1 cellular context compared by ENCODE assay signal in genomic region chr1:6509603-6510291, GRCh38.
TF ChIP-seq lines count a peak whose summit lies in the region.

No MANE protein-coding gene starts in this region.

TF ChIP-seq in HepG2, 621 proteins besides CTCF, POLR2A, EP300 and RAD21 (continues in another document):
- TF ChIP-seq U2AF2 (IDR thresholded peaks at IDR 0.05; ENCODE audit: low read depth, low read length) (no peak), IRF2 (CRISPR knock-in tag; IDR thresholded peaks at IDR 0.05) (no peak), ZNF7 (CRISPR knock-in tag; IDR thresholded peaks at IDR 0.05) (no peak), MTA3 (CRISPR knock-in tag; IDR thresholded peaks at IDR 0.05) (no peak), FOXO4 (CRISPR knock-in tag; conservative IDR thresholded peaks at IDR 0.05) (no peak), KDM5B (CRISPR knock-in tag; IDR thresholded peaks at IDR 0.05; ENCODE audit: borderline replicate concordance) (0 out of 2 replicates have a peak, but pooled peaks have one; percentile 51), YY1 (IDR thresholded peaks at IDR 0.05; ENCODE audit: insufficient read depth, insufficient replicate concordance, low read depth, low read length) (peak; percentile 22), TCF12 (IDR thresholded peaks at IDR 0.05) (no peak), TCF12 (CRISPR knock-in tag; IDR thresholded peaks at IDR 0.05) (no peak), ZKSCAN1 (IDR thresholded peaks at IDR 0.05; ENCODE audit: low read length) (no peak), MBNL3 (CRISPR knock-in tag; conservative IDR thresholded peaks at IDR 0.05) (no peak), FOXJ3 (CRISPR knock-in tag; IDR thresholded peaks at IDR 0.05; ENCODE audit: borderline replicate concordance) (no peak), JUN (CRISPR knock-in tag; IDR thresholded peaks at IDR 0.05) (no peak), ZFX (CRISPR knock-in tag; IDR thresholded peaks at IDR 0.05; ENCODE audit: low read depth) (no peak), MED8 (CRISPR knock-in tag; IDR thresholded peaks at IDR 0.05; ENCODE audit: insufficient replicate concordance) (no peak), TMF1 (CRISPR knock-in tag; IDR thresholded peaks at IDR 0.05; ENCODE audit: low read depth) (no peak), CEBPG (CRISPR knock-in tag; IDR thresholded peaks at IDR 0.05) (peak; percentile 10; the same call in 1 of the 2 replicates), SRSF9 (IDR thresholded peaks at IDR 0.05; ENCODE audit: borderline replicate concordance, insufficient read depth, low read depth, low read length, poor library complexity, severe bottlenecking) (no peak), PCBP2 (optimal IDR thresholded peaks at IDR 0.05; ENCODE audit: low read depth, low read length, poor library complexity, severe bottlenecking) (no peak), ZNF567 (CRISPR knock-in tag; IDR thresholded peaks at IDR 0.05; ENCODE audit: borderline replicate concordance) (no peak), ZNF510 (CRISPR knock-in tag; IDR thresholded peaks at IDR 0.05; ENCODE audit: low read depth) (no peak), SUZ12 (IDR thresholded peaks at IDR 0.05; ENCODE audit: low read depth, low read length) (no peak), ZBTB21 (CRISPR knock-in tag; IDR thresholded peaks at IDR 0.05) (no peak), ZIK1 (CRISPR knock-in tag; IDR thresholded peaks at IDR 0.05; ENCODE audit: borderline replicate concordance, low read depth) (no peak), TAF1 (CRISPR knock-in tag; IDR thresholded peaks at IDR 0.05) (no peak), ZNF451 (CRISPR knock-in tag; IDR thresholded peaks at IDR 0.05) (no peak), ZNF616 (CRISPR knock-in tag; IDR thresholded peaks at IDR 0.05; ENCODE audit: low read depth) (no peak), ZSCAN29 (CRISPR knock-in tag; conservative IDR thresholded peaks at IDR 0.05) (no peak), EZH2 (conservative IDR thresholded peaks at IDR 0.05; ENCODE audit: low read depth, low read length) (no peak), KDM5A (IDR thresholded peaks at IDR 0.05; ENCODE audit: borderline replicate concordance, low read length) (no peak), PAXIP1 (CRISPR knock-in tag; conservative IDR thresholded peaks at IDR 0.05) (no peak), RARA (CRISPR knock-in tag; IDR thresholded peaks at IDR 0.05) (no peak), YEATS2 (CRISPR knock-in tag; IDR thresholded peaks at IDR 0.05; ENCODE audit: borderline replicate concordance) (no peak), NCOA5 (CRISPR knock-in tag; IDR thresholded peaks at IDR 0.05) (no peak), NR2C2 (CRISPR knock-in tag; IDR thresholded peaks at IDR 0.05; ENCODE audit: borderline replicate concordance) (no peak), RXRA (CRISPR knock-in tag; IDR thresholded peaks at IDR 0.05) (no peak), ZNF235 (CRISPR knock-in tag; IDR thresholded peaks at IDR 0.05; ENCODE audit: borderline replicate concordance) (peak; percentile 35; the same call in 1 of the 2 replicates), CCDC6 (CRISPR knock-in tag; IDR thresholded peaks at IDR 0.05) (no peak), ZNF788 (CRISPR knock-in tag; IDR thresholded peaks at IDR 0.05; ENCODE audit: borderline replicate concordance) (no peak), DR1 (CRISPR knock-in tag; IDR thresholded peaks at IDR 0.05) (no peak), ARID2 (CRISPR knock-in tag; IDR thresholded peaks at IDR 0.05; ENCODE audit: borderline replicate concordance) (no peak), MXD1 (CRISPR knock-in tag; IDR thresholded peaks at IDR 0.05) (no peak), E2F2 (CRISPR knock-in tag; IDR thresholded peaks at IDR 0.05; ENCODE audit: borderline replicate concordance) (no peak)
- TF ChIP-seq, protein P1, sequence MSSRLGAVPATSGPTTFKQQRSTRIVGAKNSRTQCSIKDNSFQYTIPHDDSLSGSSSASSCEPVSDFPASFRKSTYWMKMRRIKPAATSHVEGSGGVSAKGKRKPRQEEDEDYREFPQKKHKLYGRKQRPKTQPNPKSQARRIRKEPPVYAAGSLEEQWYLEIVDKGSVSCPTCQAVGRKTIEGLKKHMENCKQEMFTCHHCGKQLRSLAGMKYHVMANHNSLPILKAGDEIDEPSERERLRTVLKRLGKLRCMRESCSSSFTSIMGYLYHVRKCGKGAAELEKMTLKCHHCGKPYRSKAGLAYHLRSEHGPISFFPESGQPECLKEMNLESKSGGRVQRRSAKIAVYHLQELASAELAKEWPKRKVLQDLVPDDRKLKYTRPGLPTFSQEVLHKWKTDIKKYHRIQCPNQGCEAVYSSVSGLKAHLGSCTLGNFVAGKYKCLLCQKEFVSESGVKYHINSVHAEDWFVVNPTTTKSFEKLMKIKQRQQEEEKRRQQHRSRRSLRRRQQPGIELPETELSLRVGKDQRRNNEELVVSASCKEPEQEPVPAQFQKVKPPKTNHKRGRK (CRISPR knock-in tag; IDR thresholded peaks at IDR 0.05), result no peak
- TF ChIP-seq, protein P2, sequence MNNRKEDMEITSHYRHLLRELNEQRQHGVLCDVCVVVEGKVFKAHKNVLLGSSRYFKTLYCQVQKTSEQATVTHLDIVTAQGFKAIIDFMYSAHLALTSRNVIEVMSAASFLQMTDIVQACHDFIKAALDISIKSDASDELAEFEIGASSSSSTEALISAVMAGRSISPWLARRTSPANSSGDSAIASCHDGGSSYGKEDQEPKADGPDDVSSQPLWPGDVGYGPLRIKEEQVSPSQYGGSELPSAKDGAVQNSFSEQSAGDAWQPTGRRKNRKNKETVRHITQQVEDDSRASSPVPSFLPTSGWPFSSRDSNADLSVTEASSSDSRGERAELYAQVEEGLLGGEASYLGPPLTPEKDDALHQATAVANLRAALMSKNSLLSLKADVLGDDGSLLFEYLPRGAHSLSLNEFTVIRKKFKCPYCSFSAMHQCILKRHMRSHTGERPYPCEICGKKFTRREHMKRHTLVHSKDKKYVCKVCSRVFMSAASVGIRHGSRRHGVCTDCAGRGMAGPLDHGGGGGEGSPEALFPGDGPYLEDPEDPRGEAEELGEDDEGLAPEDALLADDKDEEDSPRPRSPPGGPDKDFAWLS (CRISPR knock-in tag; IDR thresholded peaks at IDR 0.05; ENCODE audit: borderline replicate concordance), result no peak
- TF ChIP-seq, protein P3, sequence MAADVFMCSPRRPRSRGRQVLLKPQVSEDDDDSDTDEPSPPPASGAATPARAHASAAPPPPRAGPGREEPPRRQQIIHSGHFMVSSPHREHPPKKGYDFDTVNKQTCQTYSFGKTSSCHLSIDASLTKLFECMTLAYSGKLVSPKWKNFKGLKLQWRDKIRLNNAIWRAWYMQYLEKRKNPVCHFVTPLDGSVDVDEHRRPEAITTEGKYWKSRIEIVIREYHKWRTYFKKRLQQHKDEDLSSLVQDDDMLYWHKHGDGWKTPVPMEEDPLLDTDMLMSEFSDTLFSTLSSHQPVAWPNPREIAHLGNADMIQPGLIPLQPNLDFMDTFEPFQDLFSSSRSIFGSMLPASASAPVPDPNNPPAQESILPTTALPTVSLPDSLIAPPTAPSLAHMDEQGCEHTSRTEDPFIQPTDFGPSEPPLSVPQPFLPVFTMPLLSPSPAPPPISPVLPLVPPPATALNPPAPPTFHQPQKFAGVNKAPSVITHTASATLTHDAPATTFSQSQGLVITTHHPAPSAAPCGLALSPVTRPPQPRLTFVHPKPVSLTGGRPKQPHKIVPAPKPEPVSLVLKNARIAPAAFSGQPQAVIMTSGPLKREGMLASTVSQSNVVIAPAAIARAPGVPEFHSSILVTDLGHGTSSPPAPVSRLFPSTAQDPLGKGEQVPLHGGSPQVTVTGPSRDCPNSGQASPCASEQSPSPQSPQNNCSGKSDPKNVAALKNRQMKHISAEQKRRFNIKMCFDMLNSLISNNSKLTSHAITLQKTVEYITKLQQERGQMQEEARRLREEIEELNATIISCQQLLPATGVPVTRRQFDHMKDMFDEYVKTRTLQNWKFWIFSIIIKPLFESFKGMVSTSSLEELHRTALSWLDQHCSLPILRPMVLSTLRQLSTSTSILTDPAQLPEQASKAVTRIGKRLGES (CRISPR knock-in tag; IDR thresholded peaks at IDR 0.05; ENCODE audit: borderline replicate concordance), result no peak
- TF ChIP-seq, protein P4, sequence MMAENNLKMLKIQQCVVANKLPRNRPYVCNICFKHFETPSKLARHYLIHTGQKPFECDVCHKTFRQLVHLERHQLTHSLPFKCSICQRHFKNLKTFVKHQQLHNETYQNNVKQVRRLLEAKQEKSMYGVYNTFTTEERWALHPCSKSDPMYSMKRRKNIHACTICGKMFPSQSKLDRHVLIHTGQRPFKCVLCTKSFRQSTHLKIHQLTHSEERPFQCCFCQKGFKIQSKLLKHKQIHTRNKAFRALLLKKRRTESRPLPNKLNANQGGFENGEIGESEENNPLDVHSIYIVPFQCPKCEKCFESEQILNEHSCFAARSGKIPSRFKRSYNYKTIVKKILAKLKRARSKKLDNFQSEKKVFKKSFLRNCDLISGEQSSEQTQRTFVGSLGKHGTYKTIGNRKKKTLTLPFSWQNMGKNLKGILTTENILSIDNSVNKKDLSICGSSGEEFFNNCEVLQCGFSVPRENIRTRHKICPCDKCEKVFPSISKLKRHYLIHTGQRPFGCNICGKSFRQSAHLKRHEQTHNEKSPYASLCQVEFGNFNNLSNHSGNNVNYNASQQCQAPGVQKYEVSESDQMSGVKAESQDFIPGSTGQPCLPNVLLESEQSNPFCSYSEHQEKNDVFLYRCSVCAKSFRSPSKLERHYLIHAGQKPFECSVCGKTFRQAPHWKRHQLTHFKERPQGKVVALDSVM (CRISPR knock-in tag; IDR thresholded peaks at IDR 0.05), result no peak
- TF ChIP-seq, protein P5, sequence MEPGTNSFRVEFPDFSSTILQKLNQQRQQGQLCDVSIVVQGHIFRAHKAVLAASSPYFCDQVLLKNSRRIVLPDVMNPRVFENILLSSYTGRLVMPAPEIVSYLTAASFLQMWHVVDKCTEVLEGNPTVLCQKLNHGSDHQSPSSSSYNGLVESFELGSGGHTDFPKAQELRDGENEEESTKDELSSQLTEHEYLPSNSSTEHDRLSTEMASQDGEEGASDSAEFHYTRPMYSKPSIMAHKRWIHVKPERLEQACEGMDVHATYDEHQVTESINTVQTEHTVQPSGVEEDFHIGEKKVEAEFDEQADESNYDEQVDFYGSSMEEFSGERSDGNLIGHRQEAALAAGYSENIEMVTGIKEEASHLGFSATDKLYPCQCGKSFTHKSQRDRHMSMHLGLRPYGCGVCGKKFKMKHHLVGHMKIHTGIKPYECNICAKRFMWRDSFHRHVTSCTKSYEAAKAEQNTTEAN (CRISPR knock-in tag; conservative IDR thresholded peaks at IDR 0.05), result no peak
- TF ChIP-seq, protein P6, sequence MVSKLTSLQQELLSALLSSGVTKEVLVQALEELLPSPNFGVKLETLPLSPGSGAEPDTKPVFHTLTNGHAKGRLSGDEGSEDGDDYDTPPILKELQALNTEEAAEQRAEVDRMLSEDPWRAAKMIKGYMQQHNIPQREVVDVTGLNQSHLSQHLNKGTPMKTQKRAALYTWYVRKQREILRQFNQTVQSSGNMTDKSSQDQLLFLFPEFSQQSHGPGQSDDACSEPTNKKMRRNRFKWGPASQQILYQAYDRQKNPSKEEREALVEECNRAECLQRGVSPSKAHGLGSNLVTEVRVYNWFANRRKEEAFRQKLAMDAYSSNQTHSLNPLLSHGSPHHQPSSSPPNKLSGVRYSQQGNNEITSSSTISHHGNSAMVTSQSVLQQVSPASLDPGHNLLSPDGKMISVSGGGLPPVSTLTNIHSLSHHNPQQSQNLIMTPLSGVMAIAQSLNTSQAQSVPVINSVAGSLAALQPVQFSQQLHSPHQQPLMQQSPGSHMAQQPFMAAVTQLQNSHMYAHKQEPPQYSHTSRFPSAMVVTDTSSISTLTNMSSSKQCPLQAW (CRISPR knock-in tag; IDR thresholded peaks at IDR 0.05), result no peak
- TF ChIP-seq, protein P7, sequence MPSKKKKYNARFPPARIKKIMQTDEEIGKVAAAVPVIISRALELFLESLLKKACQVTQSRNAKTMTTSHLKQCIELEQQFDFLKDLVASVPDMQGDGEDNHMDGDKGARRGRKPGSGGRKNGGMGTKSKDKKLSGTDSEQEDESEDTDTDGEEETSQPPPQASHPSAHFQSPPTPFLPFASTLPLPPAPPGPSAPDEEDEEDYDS (CRISPR knock-in tag; IDR thresholded peaks at IDR 0.05), result no peak
